Comparison of ENCODE assay signal across 7 cellular contexts in genomic region chr20:651713-652610, GRCh38. TPM values are rescaled to one million over a fixed set of nuclear protein-coding genes. Genes with fewer than 3 reads are reported as not detected.
A peak's percentile ranks its signal among the peaks of the same experiment; 100 is the strongest.
DNase-seq lines count a peak whose midpoint lies in the region; ATAC-seq, FAIRE-seq and TF ChIP-seq lines count a peak whose summit lies in the region.

No MANE protein-coding gene starts in this region.

- peak; percentile 22 to 33 for ATAC-seq in gastrocnemius medialis

- no peaks in the 10 kb centered on the region for H3K27me3 ChIP-seq in gastrocnemius medialis

- DNase-seq in HUDEP-2 (lab: John Stamatoyannopoulos, UW; ENCODE audit: unreplicated experiment in 76 of 76) (peak in 52 of 76 experiments; percentile 4 to 67 (median 35)), glutamatergic neuron (no peak), gastrocnemius medialis (peak in 1 of 2 donors; percentile 19), NCI-H1092 (lab: John Stamatoyannopoulos, UW) (no peak), HTR-8/SVneo (ENCODE audit: insufficient read length, low spot score) (no peak), epidermal melanocyte (ENCODE audit: insufficient read length, low spot score) (no peak)

- peak overlapping the region; percentile 76 to 99 (median 82) for H3K4me3 ChIP-seq in gastrocnemius medialis

- no peak for TF ChIP-seq POLR2A in gastrocnemius medialis (IDR thresholded peaks at IDR 0.05)

- peak overlapping the region; percentile 78 for H3K4me3 Mint-ChIP-seq in glutamatergic neuron (ENCODE audit: unreplicated experiment)

- intact Hi-C loops in gastrocnemius medialis (cut with DNase I; ENCODE audit: low total_unique reads), result loop anchor here (2.0 to 5.0 kb wide), 6 partner anchors 85 to 470 kb away; partner anchors contain the start of genes CSNK2A1, FAM110A and RBCK1

- no peak for FAIRE-seq in HTR-8/SVneo (lab: Jason Lieb, UNC)

- H3K9me3 Mint-ChIP-seq in glutamatergic neuron (ENCODE audit: unreplicated experiment), result peaks cover 11% of the 10 kb centered on the region

- peaks cover 16% of the 10 kb centered on the region for H3K4me1 Mint-ChIP-seq in glutamatergic neuron (ENCODE audit: low read depth, unreplicated experiment)

- H3K27ac ChIP-seq in VCaP, result peak overlapping the region; percentile 92
- H3K27ac ChIP-seq in gastrocnemius medialis, result peak overlapping the region; percentile 83 to 99 (median 88)

- TF ChIP-seq CTCF in VCaP (conservative IDR thresholded peaks at IDR 0.05) (no peak), glutamatergic neuron (IDR thresholded peaks at IDR 0.05; ENCODE audit: partially characterized antibody, unreplicated experiment) (no peak), gastrocnemius medialis (IDR thresholded peaks at IDR 0.05 in 4 of 5, conservative IDR thresholded peaks at IDR 0.05 in 1 of 5) (no peak)

- in situ Hi-C loops in gastrocnemius medialis (cut with MboI; ENCODE audit: low sequenced_read_pairs in 4 of 4), result loop anchor here in 2 of 4 donors (10.0 kb wide), 2 partner anchors 97 to 107 kb away; partner anchors contain the start of gene CSNK2A1 (in 1 of the 2)

- peaks cover 19 to 22% of the 10 kb centered on the region in 2 donors for H3K4me1 ChIP-seq in gastrocnemius medialis

- peaks cover 10% of the 10 kb centered on the region for H3K36me3 Mint-ChIP-seq in glutamatergic neuron (ENCODE audit: unreplicated experiment)

- H3K9me3 ChIP-seq in gastrocnemius medialis, result no peaks in the 10 kb centered on the region

- H3K36me3 ChIP-seq in gastrocnemius medialis, result peaks cover 0 to 42% of the 10 kb centered on the region in 2 donors

- H3K27me3 Mint-ChIP-seq in glutamatergic neuron (ENCODE audit: unreplicated experiment), result peaks cover 6% of the 10 kb centered on the region

- no peak overlapping the region for H3K27ac Mint-ChIP-seq in glutamatergic neuron (ENCODE audit: unreplicated experiment)

RNA-seq across cellular contexts. Expression of gene SRXN1, which starts 1.0 kb away (rescaled TPM):
- total RNA-seq in glutamatergic neuron (ENCODE audit: unreplicated experiment) (6.3 TPM), gastrocnemius medialis (100 to 1,000 TPM in 3 of 4 donors, 10 to 100 TPM in 1; 87.9 to 170 (median 128) TPM)

RNA-seq across cellular contexts. Expression of gene SCRT2, which starts 23.6 kb away (rescaled TPM):
- 28.0 TPM for total RNA-seq in glutamatergic neuron (ENCODE audit: unreplicated experiment)
- total RNA-seq in gastrocnemius medialis, result not detected

RNA-seq across cellular contexts. Expression of gene TCF15, which starts 41.9 kb away (rescaled TPM):
- 19.7 TPM for total RNA-seq in glutamatergic neuron (ENCODE audit: unreplicated experiment)
- total RNA-seq in gastrocnemius medialis, result 10 to 100 TPM in 1 of 4 donors, 1 to 10 TPM in 3; 3.6 to 10.7 (median 4.1) TPM

Comparison
In these comparisons a context has a peak if more than half of its experiments do, and no peak if none do; other contexts are left out.
1. DNase-seq: peak in HUDEP-2 (52 of 76); none in glutamatergic neuron (single experiment), NCI-H1092 (single experiment), HTR-8/SVneo (single experiment) and epidermal melanocyte (single experiment).
2. RNA of gene SRXN1, which starts 1.0 kb away (total RNA-seq): 87.9 to 170 TPM in gastrocnemius medialis; 6.3 TPM in glutamatergic neuron (single experiment); every median in the first group is over 10 times any median in the second.
3. RNA of gene SCRT2, which starts 23.6 kb away (total RNA-seq): 28.0 TPM in glutamatergic neuron (single experiment); not detected in gastrocnemius medialis; every median in the first group is over 10 times any median in the second.